ENCODE assay signal across 30 cellular contexts in genomic region chr2:30375915-30376314, GRCh38.
"Had no signal": no experiment of that assay in that cellular context is flagged by ENCODE, and none has a peak within 500 bp of the region (broad histone marks: within the 10 kb centered on the region; RNA-seq: fewer than 3 reads in every experiment).

No MANE protein-coding gene starts in this region.

- H3K4me3 ChIP-seq: heart left ventricle, left lung, lung, pancreas, prostate gland, sigmoid colon, suprapubic skin, thoracic aorta, tibial artery, uterus had no signal

- H3K4me3 Mint-ChIP-seq: immature natural killer cell; mesothelial cell of epicardium; naive B cell; natural killer cell treated with Interleukin-12 subunit alpha and Interleukin-12 subunit beta and Interleukin-15 and Interleukin-18, amount 100 ng/mL, for 72 hours; neural crest cell; stimulated activated naive B cell treated with anti-CD40 and anti-IgM and Interleukin-4, amounts not matched to agents 10 μg/mL and 1 μg/mL and 100 μg/mL, for 72 hours; type B pancreatic cell had no signal

- H3K36me3 Mint-ChIP-seq: mesothelial cell of epicardium; naive B cell; natural killer cell treated with Interleukin-12 subunit alpha and Interleukin-12 subunit beta and Interleukin-15 and Interleukin-18, amount 100 ng/mL, for 72 hours; stimulated activated naive B cell treated with anti-CD40 and anti-IgM and Interleukin-4, amounts not matched to agents 10 μg/mL and 1 μg/mL and 100 μg/mL, for 72 hours; type B pancreatic cell had no signal

- H3K9me3 Mint-ChIP-seq: immature natural killer cell; mesothelial cell of epicardium; natural killer cell treated with Interleukin-12 subunit alpha and Interleukin-12 subunit beta and Interleukin-15 and Interleukin-18, amount 100 ng/mL, for 72 hours; type B pancreatic cell had no signal

- FAIRE-seq: islet of Langerhans, kidney, pancreas, small intestine had no signal

- H3K9me3 ChIP-seq: heart left ventricle, left lung, pancreas, prostate gland, sigmoid colon, suprapubic skin, thoracic aorta, tibial artery, uterus had no signal

- H3K36me3 ChIP-seq: heart left ventricle, left lung, pancreas, prostate gland, sigmoid colon, suprapubic skin, thoracic aorta, tibial artery, uterus had no signal

- ATAC-seq: heart left ventricle; left colon; left lung; natural killer cell treated with Interleukin-12 subunit alpha and Interleukin-12 subunit beta and Interleukin-15 and Interleukin-18, amount 100 ng/mL, for 72 hours; pancreas; right cardiac atrium; stimulated activated naive B cell treated with anti-CD40 and anti-IgM and Interleukin-4, amounts not matched to agents 10 μg/mL and 1 μg/mL and 100 μg/mL, for 72 hours; stimulated activated naive CD8-positive, alpha-beta T cell treated with anti-CD3 and anti-CD28 coated beads, Interleukin-15, Interleukin-2, amounts not matched to agents 100 U/mL and 50 U/mL, for 24 hours had no signal

- DNase-seq: heart left ventricle; hypothalamus; immature natural killer cell; kidney; left colon; left lung; mesendoderm; naive B cell; nucleus accumbens; pancreas; retina; right cardiac atrium; sigmoid colon; small intestine; stimulated activated CD4-positive, alpha-beta T cell treated with anti-CD3 and anti-CD28 coated beads, Interleukin-1b, Interleukin-23, amount 100 ng/mL, for 48 hours; stimulated activated CD4-positive, alpha-beta T cell treated with anti-CD3 and anti-CD28 coated beads, Interleukin-2, amount 100 ng/mL, for 48 hours; stimulated activated CD4-positive, alpha-beta T cell treated with anti-CD3 and anti-CD28 coated beads, Interleukin-4, amount 100 ng/mL, for 4 hours; stimulated activated naive B cell treated with anti-CD40 and anti-IgM and Interleukin-4, amounts not matched to agents 10 μg/mL and 1 μg/mL and 100 μg/mL, for 72 hours; stimulated activated naive CD8-positive, alpha-beta T cell treated with anti-CD3 and anti-CD28 coated beads, Interleukin-15, Interleukin-2, amounts not matched to agents 100 U/mL and 50 U/mL, for 24 hours; tibial artery; uterus had no signal

- H3K27me3 ChIP-seq: heart left ventricle, left lung, pancreas, sigmoid colon, suprapubic skin, tibial artery, uterus had no signal

- H3K27ac Mint-ChIP-seq: mesothelial cell of epicardium; stimulated activated naive B cell treated with anti-CD40 and anti-IgM and Interleukin-4, amounts not matched to agents 10 μg/mL and 1 μg/mL and 100 μg/mL, for 72 hours; type B pancreatic cell had no signal

- H3K4me1 ChIP-seq: left lung, prostate gland, suprapubic skin, uterus had no signal

- H3K27ac ChIP-seq: heart left ventricle, left lung, pancreas, prostate gland, sigmoid colon, suprapubic skin, thoracic aorta, tibial artery, uterus had no signal

- H3K4me1 Mint-ChIP-seq: immature natural killer cell had no signal

- H3K27me3 Mint-ChIP-seq: naive B cell; natural killer cell treated with Interleukin-12 subunit alpha and Interleukin-12 subunit beta and Interleukin-15 and Interleukin-18, amount 100 ng/mL, for 72 hours had no signal
